1 cellular context compared by ENCODE assay signal in genomic region chr12:121464331-121464730, GRCh38.
TF ChIP-seq lines count a peak whose summit lies in the region.

No MANE protein-coding gene starts in this region.

TF ChIP-seq in WTC11, 78 proteins besides CTCF, POLR2A, EP300 and RAD21 (continued from another document):
- TF ChIP-seq ARID4B (CRISPR knock-in tag; IDR thresholded peaks at IDR 0.05; ENCODE audit: borderline replicate concordance) (no peak), ATF2 (CRISPR knock-in tag; IDR thresholded peaks at IDR 0.05; ENCODE audit: borderline replicate concordance, low read depth) (no peak), TCF7 (CRISPR knock-in tag; IDR thresholded peaks at IDR 0.05; ENCODE audit: low read depth) (no peak)
